24 cellular contexts compared by ENCODE assay signal in genomic region chr2:52571380-52572347, GRCh38.
DNase-seq lines count a peak whose midpoint lies in the region; ATAC-seq, FAIRE-seq and TF ChIP-seq lines count a peak whose summit lies in the region.
"Had no signal": no experiment of that assay in that cellular context is flagged by ENCODE, and none has a peak within 500 bp of the region (broad histone marks: within the 10 kb centered on the region; RNA-seq: fewer than 3 reads in every experiment).

No MANE protein-coding gene starts in this region.

- TF ChIP-seq EP300 in H1 (IDR thresholded peaks at IDR 0.05; ENCODE audit: borderline replicate concordance in 1 of 2, low read depth in 2 of 2, low read length in 2 of 2) (no peak), upper lobe of left lung (IDR thresholded peaks at IDR 0.05) (no peak)

- CTCF ChIA-PET in H1 (lab: Charles Lee; ENCODE audit: partially characterized antibody) = no interaction called here

- H3K56ac ChIP-seq in H1 (replicated peaks; ENCODE audit: insufficient read length, low read depth, low read length) = no peak overlapping the region

- no peak overlapping the region for H3K9ac ChIP-seq in H1 (replicated peaks in 1 of 4; ENCODE audit: extremely low read depth in 1 of 4, low read depth in 3 of 4, low read length in 3 of 4)

- no peak overlapping the region for H2BK120ac ChIP-seq in H1 (replicated peaks; ENCODE audit: low read depth, low read length)

- no peak overlapping the region for H3K4ac ChIP-seq in H1 (replicated peaks; ENCODE audit: insufficient read length, low read depth, low read length)

- DNase-seq in Right ventricle myocardium superior (peak; percentile 28), left ventricle myocardium superior (no peak), H1 (ENCODE audit: low read depth in 1 of 2, low spot score in 2 of 2) (no peak), osteoblast (ENCODE audit: insufficient read length, low spot score, missing footprints) (peak; percentile 54), upper lobe of left lung (peak in 1 of 2 donors; percentile 84), D341Med (ENCODE audit: low spot score) (no peak), kidney tubule cell (ENCODE audit: low spot score) (no peak)
- DNase-seq: CD8-positive, alpha-beta memory T cell; DMS53; GDM1; H9; HFFc6; Karpas-422; NCI-H1694 treated with DMSO at 0.1 percent for 48 hours; NCI-H2081 treated with DMSO at 0.1 percent for 48 hours; NCI-H2171 treated with DMSO at 0.1 percent for 48 hours; NCI-H446; NCI-H526; OCI-M1 had no signal

- no peak overlapping the region for H3K4me2 ChIP-seq in H1 (ENCODE audit: insufficient read depth in 1 of 2, low read depth in 2 of 2, low read length in 2 of 2)
- H3K4me2 ChIP-seq in osteoblast (ENCODE audit: insufficient read depth, low read length) = no peak overlapping the region

- H3K79me1 ChIP-seq in H1 (ENCODE audit: low read depth, low read length) = no peaks in the 10 kb centered on the region

- H2BK12ac ChIP-seq in H1 (ENCODE audit: low read depth, low read length) = no peak overlapping the region

- intact Hi-C loops in Right ventricle myocardium superior (cut with DNase I) (no loop called here), left ventricle myocardium superior (cut with micrococcal nuclease) (no loop called here)

- H3K36me3 ChIP-seq in H1 (ENCODE audit: control insufficient read depth in 2 of 4, insufficient read depth in 4 of 4, low read length in 3 of 4) (peaks cover 0 to 3% (median 0%) of the 10 kb centered on the region in 4 experiments; a peak in 1 of 8 replicates), osteoblast (ENCODE audit: insufficient read depth, low read length) (no peaks in the 10 kb centered on the region), upper lobe of left lung (no peaks in the 10 kb centered on the region)

- 91% methylated on average over 50 of the region's 65 CpGs; no CpG with 5 or more reads in 1 of the 2 experiments for WGBS in H1 (ENCODE audit: extremely low coverage in 1 of 2, insufficient coverage in 1 of 2, insufficient read length in 1 of 2, insufficient replicate concordance in 2 of 2, low coverage in 1 of 2, low lambda C conversion rate in 2 of 2, missing lambda C conversion rate in 1 of 2), 2 experiments
- WGBS in upper lobe of left lung, 2 donors = 97 to 98% methylated on average over 58 to 64 of the region's 65 CpGs

- no peak overlapping the region for H3K14ac ChIP-seq in H1 (ENCODE audit: insufficient read length)

- no peak overlapping the region for H2BK20ac ChIP-seq in H1 (ENCODE audit: low read length)

- FAIRE-seq in H1 (lab: Jason Lieb, UNC) = no peak
- FAIRE-seq: D721Med, GM18507, RCC 7860 had no signal

- H3K4me1 ChIP-seq in H1 (replicated peaks in 1 of 4; ENCODE audit: control insufficient read depth in 3 of 4, insufficient read depth in 4 of 4, low read length in 3 of 4) (no peaks in the 10 kb centered on the region), osteoblast (ENCODE audit: insufficient read depth, low read length) (no peaks in the 10 kb centered on the region), upper lobe of left lung (no peaks in the 10 kb centered on the region)

- TF ChIP-seq POLR2A in H1 (IDR thresholded peaks at IDR 0.05; ENCODE audit: control extremely low read depth in 1 of 2, low read depth in 2 of 2, low read length in 2 of 2) (no peak), upper lobe of left lung (IDR thresholded peaks at IDR 0.05) (no peak)

- no peak overlapping the region for H2BK15ac ChIP-seq in H1 (ENCODE audit: low read length)

- H2BK5ac ChIP-seq in H1 (ENCODE audit: low read depth, low read length) = no peak overlapping the region

- no peak overlapping the region for H3K27ac ChIP-seq in H1 (ENCODE audit: low read depth, low read length)
- no peak overlapping the region for H3K27ac ChIP-seq in osteoblast (ENCODE audit: low read depth, low read length)
- no peak overlapping the region for H3K27ac ChIP-seq in upper lobe of left lung
- H3K27ac ChIP-seq: C4-2B had no signal

- H2AFZ ChIP-seq in H1 (ENCODE audit: low read length) = no peak overlapping the region
- no peak overlapping the region for H2AFZ ChIP-seq in osteoblast (ENCODE audit: low read length)

- no peak overlapping the region for H3K23ac ChIP-seq in H1 (ENCODE audit: insufficient read length)

- H3K18ac ChIP-seq in H1 (ENCODE audit: extremely low read depth, low read length) = no peak overlapping the region

- no peak overlapping the region for H2AK5ac ChIP-seq in H1 (ENCODE audit: low read depth, low read length)

- H3K27me3 ChIP-seq in H1 (replicated peaks in 1 of 4; ENCODE audit: control insufficient read depth in 3 of 4, extremely low read depth in 1 of 4, insufficient read depth in 3 of 4, low read length in 3 of 4) (no peaks in the 10 kb centered on the region), osteoblast (ENCODE audit: insufficient read depth, low read length) (no peaks in the 10 kb centered on the region), upper lobe of left lung (no peaks in the 10 kb centered on the region)

- H3K9me3 ChIP-seq in H1 (ENCODE audit: insufficient read depth in 2 of 2, low read depth in 1 of 2, low read length in 1 of 2) (peaks cover 7 to 21% of the 10 kb centered on the region in 2 experiments; a peak in 1 of 4 replicates), osteoblast (ENCODE audit: low read depth, low read length) (no peaks in the 10 kb centered on the region), upper lobe of left lung (peaks cover 0 to 24% (median 1%) of the 10 kb centered on the region in 4 donors)

- H3K79me2 ChIP-seq in H1 (ENCODE audit: control insufficient read depth in 1 of 2, insufficient read depth in 2 of 2, low read length in 2 of 2) (no peaks in the 10 kb centered on the region), osteoblast (ENCODE audit: insufficient read depth, low read length) (no peaks in the 10 kb centered on the region)

- no peak for TF ChIP-seq RAD21 in H1 (IDR thresholded peaks at IDR 0.05 in 1 of 2, conservative IDR thresholded peaks at IDR 0.05 in 1 of 2; ENCODE audit: low read depth in 2 of 2, low read length in 2 of 2)

- POLR2A ChIA-PET in H1 (lab: Charles Lee; ENCODE audit: partially characterized antibody) = no interaction called here

- no peak overlapping the region for H4K5ac ChIP-seq in H1 (ENCODE audit: insufficient read length, low read depth, low read length)

- H3K23me2 ChIP-seq in H1 (ENCODE audit: low read depth, low read length) = no peaks in the 10 kb centered on the region

- H4K20me1 ChIP-seq in H1 (replicated peaks in 1 of 2; ENCODE audit: control insufficient read depth in 1 of 2, insufficient read depth in 2 of 2, low read length in 2 of 2) = no peaks in the 10 kb centered on the region
- H4K20me1 ChIP-seq in osteoblast (ENCODE audit: insufficient read depth, low read length) = no peaks in the 10 kb centered on the region

- TF ChIP-seq CTCF in H1 (IDR thresholded peaks at IDR 0.05; ENCODE audit: control extremely low read depth in 1 of 3, insufficient read depth in 1 of 3, low read depth in 1 of 3, low read length in 3 of 3) (no peak), osteoblast (IDR thresholded peaks at IDR 0.05; ENCODE audit: extremely low read depth, low read depth, low read length) (no peak), upper lobe of left lung (IDR thresholded peaks at IDR 0.05) (no peak)

- H3K4me3 ChIP-seq in H1 (ENCODE audit: extremely low read depth in 1 of 4, insufficient read depth in 2 of 4, low read depth in 3 of 4, low read length in 4 of 4) (no peak overlapping the region), osteoblast (ENCODE audit: insufficient read depth, low read length) (no peak overlapping the region), upper lobe of left lung (no peak overlapping the region)

- no peak for ATAC-seq in Right ventricle myocardium superior (ENCODE audit: poor library complexity)
- no peak for ATAC-seq in left ventricle myocardium superior
- peak; percentile 36 to 49 for ATAC-seq in upper lobe of left lung (ENCODE audit: low FRiP score in 2 of 2)
- ATAC-seq in GM18867 (IDR thresholded peaks at IDR 0.05; ENCODE audit: unreplicated experiment) = no peak

- no peak overlapping the region for H4K91ac ChIP-seq in H1 (replicated peaks; ENCODE audit: insufficient read length, low read length)

- H4K8ac ChIP-seq in H1 (ENCODE audit: extremely low read depth, insufficient read depth, low read length) = peak overlapping the region; percentile 28

TF ChIP-seq in H1, 55 proteins besides CTCF, POLR2A, EP300 and RAD21:
- TF ChIP-seq BRCA1 (IDR thresholded peaks at IDR 0.05; ENCODE audit: low read depth, low read length) (no peak), SP2 (IDR thresholded peaks at IDR 0.05; ENCODE audit: low read length) (no peak), SAP30 (IDR thresholded peaks at IDR 0.05; ENCODE audit: insufficient read depth, insufficient replicate concordance, low read length) (no peak), SIN3A (conservative IDR thresholded peaks at IDR 0.05 in 1 of 2, IDR thresholded peaks at IDR 0.05 in 1 of 2; ENCODE audit: low read depth in 1 of 2, low read length in 2 of 2) (no peak), TEAD4 (IDR thresholded peaks at IDR 0.05; ENCODE audit: low read depth, low read length) (no peak), POU5F1 (IDR thresholded peaks at IDR 0.05; ENCODE audit: low read depth, low read length) (no peak), CBX8 (IDR thresholded peaks at IDR 0.05; ENCODE audit: borderline replicate concordance, low read depth, low read length) (no peak), SIX5 (IDR thresholded peaks at IDR 0.05; ENCODE audit: low read depth, low read length) (no peak), ATF3 (IDR thresholded peaks at IDR 0.05; ENCODE audit: insufficient read depth, low read depth, low read length) (no peak), ASH2L (IDR thresholded peaks at IDR 0.05; ENCODE audit: low read length) (no peak), TBP (IDR thresholded peaks at IDR 0.05; ENCODE audit: low read depth, low read length) (no peak)

Comparison
In these comparisons a context has a peak if more than half of its experiments do, and no peak if none do; other contexts are left out.
1. DNase-seq: peak in Right ventricle myocardium superior (single experiment) and osteoblast (single experiment); none in left ventricle myocardium superior (single experiment), H1 (0 of 2), D341Med (single experiment) and kidney tubule cell (single experiment).
2. ATAC-seq: peak in upper lobe of left lung (2 of 2); none in Right ventricle myocardium superior (single experiment), left ventricle myocardium superior (single experiment) and GM18867 (single experiment).